In genomic region chr1:46489638-46490602, GRCh38 we compare ENCODE assay signal across 8 cellular contexts.
DNase-seq lines count a peak whose midpoint lies in the region; ATAC-seq lines count a peak whose summit lies in the region.

DMBX1 (plus strand) TSS chr1:46489836; CDS start chr1:46507011, 17,175 bp downstream.

- H3K4me1 Mint-ChIP-seq in activated naive CD8-positive, alpha-beta T cell treated with anti-CD3 and anti-CD28 coated beads, Interleukin-2, amount 50 U/mL, for 24 hours, result peaks cover 21% of the 10 kb centered on the region

- H3K4me3 Mint-ChIP-seq in activated naive CD8-positive, alpha-beta T cell treated with anti-CD3 and anti-CD28 coated beads, Interleukin-2, amount 50 U/mL, for 24 hours, result peak within 1 kb of the TSS; percentile 67

- H3K9me3 Mint-ChIP-seq in activated naive CD8-positive, alpha-beta T cell treated with anti-CD3 and anti-CD28 coated beads, Interleukin-2, amount 50 U/mL, for 24 hours, result no peaks in the 10 kb centered on the region

- H3K27ac Mint-ChIP-seq in activated naive CD8-positive, alpha-beta T cell treated with anti-CD3 and anti-CD28 coated beads, Interleukin-2, amount 50 U/mL, for 24 hours, result peak within 1 kb of the TSS; percentile 32

- H3K36me3 Mint-ChIP-seq in activated naive CD8-positive, alpha-beta T cell treated with anti-CD3 and anti-CD28 coated beads, Interleukin-2, amount 50 U/mL, for 24 hours (ENCODE audit: low read depth), result no peaks in the 10 kb centered on the region

- peak; percentile 45 for ATAC-seq in activated naive CD8-positive, alpha-beta T cell treated with anti-CD3 and anti-CD28 coated beads, Interleukin-2, amount 50 U/mL, for 24 hours
- no peak for ATAC-seq in HG02840 (IDR thresholded peaks at IDR 0.05; ENCODE audit: low FRiP score, unreplicated experiment)

- DNase-seq in NOMO-1 treated with DMSO at 0.1 percent for 48 hours (lab: John Stamatoyannopoulos, UW; ENCODE audit: unreplicated experiment), result peak; percentile 22
- DNase-seq in NOMO-1 treated with dmso at 0.1 percent for 144 hours (lab: John Stamatoyannopoulos, UW; ENCODE audit: unreplicated experiment), result no peak
- DNase-seq in NCI-H2227 (lab: John Stamatoyannopoulos, UW; ENCODE audit: unreplicated experiment), result peak; percentile 75
- DNase-seq in activated naive CD8-positive, alpha-beta T cell treated with anti-CD3 and anti-CD28 coated beads, Interleukin-2, amount 50 U/mL, for 24 hours, result peak; percentile 47
- peak; percentile 90 for DNase-seq in iPS-NIHi7 (ENCODE audit: extremely low spot score)
- DNase-seq in stimulated activated CD4-positive, alpha-beta T cell treated with anti-CD3 and anti-CD28 coated beads, Interleukin-2, amount 100 ng/mL, for 24 hours, result peak; percentile 37 to 65
- DNase-seq in inferior parietal cortex (ENCODE audit: extremely low spot score), result no peak

- H3K27me3 Mint-ChIP-seq in activated naive CD8-positive, alpha-beta T cell treated with anti-CD3 and anti-CD28 coated beads, Interleukin-2, amount 50 U/mL, for 24 hours, result peaks cover 88% of the 10 kb centered on the region

Comparison
In these comparisons a context has a peak if more than half of its experiments do, and no peak if none do; other contexts are left out.
1. DNase-seq: peak in NOMO-1 treated with DMSO at 0.1 percent for 48 hours (single experiment), NCI-H2227 (single experiment), activated naive CD8-positive, alpha-beta T cell treated with anti-CD3 and anti-CD28 coated beads, Interleukin-2, amount 50 U/mL, for 24 hours (single experiment), iPS-NIHi7 (single experiment) and stimulated activated CD4-positive, alpha-beta T cell treated with anti-CD3 and anti-CD28 coated beads, Interleukin-2, amount 100 ng/mL, for 24 hours (2 of 2); none in NOMO-1 treated with dmso at 0.1 percent for 144 hours (single experiment) and inferior parietal cortex (single experiment).